In the genomic region with DNA sequence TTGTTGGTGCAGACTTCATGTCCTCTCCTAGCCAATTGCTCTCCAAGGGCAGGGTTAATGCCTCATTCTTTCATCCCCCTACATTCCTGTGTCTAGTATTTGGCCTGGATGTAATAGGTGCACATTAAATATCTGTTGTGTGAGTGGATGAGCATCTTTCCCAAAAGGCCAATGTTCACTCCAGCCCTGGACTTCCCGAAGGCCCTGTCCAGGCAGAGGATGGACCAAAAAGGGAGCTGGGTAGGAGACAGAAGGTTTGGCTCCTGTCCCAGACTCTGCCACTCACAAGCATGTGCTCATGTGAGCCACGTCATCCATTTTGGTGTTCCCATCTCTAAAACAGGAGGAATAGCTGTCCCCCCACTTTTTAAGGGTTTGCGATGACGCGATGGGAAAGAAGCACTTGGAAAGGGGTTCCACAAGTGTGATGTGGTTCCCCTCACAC, we compare ENCODE assay signal across 15 cellular contexts. TPM values are rescaled to one million over a fixed set of nuclear protein-coding genes. Genes with fewer than 3 reads are reported as not detected.
DNase-seq lines count a peak whose midpoint lies in the region; ATAC-seq and TF ChIP-seq lines count a peak whose summit lies in the region.
"Had no signal": no experiment of that assay in that cellular context is flagged by ENCODE, and none has a peak within 500 bp of the region (broad histone marks: within the 10 kb centered on the region; RNA-seq: fewer than 3 reads in every experiment).

No MANE protein-coding gene starts in this region.

- H3K4me1 Mint-ChIP-seq in activated CD4-positive, alpha-beta T cell treated with anti-CD3 and anti-CD28 coated beads, Interleukin-2, amount 10 ng/mL, durations not matched to agents 24 days and 14 days, result peaks cover 65% of the 10 kb centered on the region
- H3K4me1 Mint-ChIP-seq in stimulated activated memory B cell treated with anti-CD40 and anti-IgM and Interleukin-4, amounts not matched to agents 10 μg/mL and 1 μg/mL and 100 μg/mL, for 72 hours, result peaks cover 55% of the 10 kb centered on the region

- no peaks in the 10 kb centered on the region for H3F3A ChIP-seq in PC-3 (ENCODE audit: low read length, unreplicated experiment)

- H3K27me3 ChIP-seq in PC-3 (ENCODE audit: low read length), result no peaks in the 10 kb centered on the region

- peaks cover 34% of the 10 kb centered on the region for H3K36me3 Mint-ChIP-seq in activated CD4-positive, alpha-beta T cell treated with anti-CD3 and anti-CD28 coated beads, Interleukin-2, amount 10 ng/mL, durations not matched to agents 24 days and 14 days (ENCODE audit: low read depth)
- H3K36me3 Mint-ChIP-seq in stimulated activated memory B cell treated with anti-CD40 and anti-IgM and Interleukin-4, amounts not matched to agents 10 μg/mL and 1 μg/mL and 100 μg/mL, for 72 hours, result peaks cover 22% of the 10 kb centered on the region

- H3K4me1 ChIP-seq in PC-3 (ENCODE audit: insufficient read depth, low read length), result peaks cover 18% of the 10 kb centered on the region
- H3K4me1 ChIP-seq: HAP-1 had no signal

- H3K27me3 Mint-ChIP-seq in activated CD4-positive, alpha-beta T cell treated with anti-CD3 and anti-CD28 coated beads, Interleukin-2, amount 10 ng/mL, durations not matched to agents 24 days and 14 days, result no peaks in the 10 kb centered on the region
- H3K27me3 Mint-ChIP-seq in stimulated activated memory B cell treated with anti-CD40 and anti-IgM and Interleukin-4, amounts not matched to agents 10 μg/mL and 1 μg/mL and 100 μg/mL, for 72 hours, result no peaks in the 10 kb centered on the region

- no peak overlapping the region for H3K4me3 ChIP-seq in PC-3 (ENCODE audit: low read length)
- H3K4me3 ChIP-seq: HAP-1 had no signal

- H4K20me1 ChIP-seq in PC-3 (ENCODE audit: low read length), result no peaks in the 10 kb centered on the region

- no peaks in the 10 kb centered on the region for H3K79me2 ChIP-seq in PC-3 (ENCODE audit: low read length)

- H3K4me3 Mint-ChIP-seq in activated CD4-positive, alpha-beta T cell treated with anti-CD3 and anti-CD28 coated beads, Interleukin-2, amount 10 ng/mL, durations not matched to agents 24 days and 14 days, result no peak overlapping the region
- no peak overlapping the region for H3K4me3 Mint-ChIP-seq in stimulated activated memory B cell treated with anti-CD40 and anti-IgM and Interleukin-4, amounts not matched to agents 10 μg/mL and 1 μg/mL and 100 μg/mL, for 72 hours

- POLR2A ChIA-PET in PC-3 (lab: Charles Lee; ENCODE audit: unreplicated experiment), result no interaction called here

- no peaks in the 10 kb centered on the region; the same call in 1 of the 2 replicates for H3K36me3 ChIP-seq in PC-3 (ENCODE audit: low read depth, low read length)

- TF ChIP-seq CTCF in PC-3 (conservative IDR thresholded peaks at IDR 0.05; ENCODE audit: low read depth, low read length), result no peak

- intact Hi-C loops in activated CD4-positive, alpha-beta T cell treated with anti-CD3 and anti-CD28 coated beads, Interleukin-2, amount 10 ng/mL, durations not matched to agents 24 days and 14 days (cut with micrococcal nuclease), result loop anchor here (5.0 kb wide), 2 partner anchors 157 to 207 kb away; a partner anchor contains a TSS
- intact Hi-C loops in PC-3 (cut with micrococcal nuclease), result no loop called here

- peak overlapping the region; percentile 63 for H3K27ac Mint-ChIP-seq in activated CD4-positive, alpha-beta T cell treated with anti-CD3 and anti-CD28 coated beads, Interleukin-2, amount 10 ng/mL, durations not matched to agents 24 days and 14 days
- peak overlapping the region; percentile 32 for H3K27ac Mint-ChIP-seq in stimulated activated memory B cell treated with anti-CD40 and anti-IgM and Interleukin-4, amounts not matched to agents 10 μg/mL and 1 μg/mL and 100 μg/mL, for 72 hours

- CTCF ChIA-PET in PC-3 (lab: Charles Lee), result interaction anchor here (0.6 kb wide), 1 partner anchor 53 kb away, joined by 4 read pairs; no protein-coding TSS in a partner anchor

- DNase-seq in activated CD4-positive, alpha-beta T cell treated with anti-CD3 and anti-CD28 coated beads, Interleukin-2, amount 10 ng/mL, durations not matched to agents 24 days and 14 days, result no peak
- DNase-seq in activated CD4-positive, alpha-beta T cell treated with anti-CD3 and anti-CD28 coated beads, Interleukin-2, amount 50 U/mL, for 1 hour, result no peak
- DNase-seq in PC-3, result no peak
- DNase-seq in fibroblast of peridontal ligament (ENCODE audit: extremely low read depth), result peak; percentile 16
- no peak for DNase-seq in ecto neural progenitor cell (ENCODE audit: low spot score)
- no peak for DNase-seq in NCI-H1092 (lab: John Stamatoyannopoulos, UW)
- DNase-seq: activated CD8-positive, alpha-beta memory T cell treated with anti-CD3 and anti-CD28 coated beads, Interleukin-2, amount 50 U/mL, for 4 hours; amygdala; NCI-H1694 treated with DMSO at 0.1 percent for 48 hours; NCI-H526 treated with DMSO at 0.1 percent for 48 hours had no signal

- peak overlapping the region; percentile 27; the same call in 1 of the 2 replicates for H3K4me2 ChIP-seq in PC-3 (ENCODE audit: low read length)

- H3K9me3 ChIP-seq in PC-3 (ENCODE audit: low read length), result no peaks in the 10 kb centered on the region
- H3K9me3 ChIP-seq: HAP-1 had no signal

- peak overlapping the region; percentile 15 for H3K9ac ChIP-seq in PC-3 (ENCODE audit: low read length)

- H3K9me2 ChIP-seq in PC-3 (replicated peaks; ENCODE audit: low read length), result no peaks in the 10 kb centered on the region

- ATAC-seq in PC-3 (no peak), GM18873 (IDR thresholded peaks at IDR 0.05; ENCODE audit: low FRiP score, unreplicated experiment) (no peak)
- no peak for ATAC-seq in stimulated activated memory B cell treated with anti-CD40 and anti-IgM and Interleukin-4, amounts not matched to agents 10 μg/mL and 1 μg/mL and 100 μg/mL, for 72 hours

- H2AFZ ChIP-seq in PC-3 (ENCODE audit: low read length), result no peak overlapping the region

- H3K9me3 Mint-ChIP-seq in activated CD4-positive, alpha-beta T cell treated with anti-CD3 and anti-CD28 coated beads, Interleukin-2, amount 10 ng/mL, durations not matched to agents 24 days and 14 days, result no peaks in the 10 kb centered on the region
- no peaks in the 10 kb centered on the region for H3K9me3 Mint-ChIP-seq in stimulated activated memory B cell treated with anti-CD40 and anti-IgM and Interleukin-4, amounts not matched to agents 10 μg/mL and 1 μg/mL and 100 μg/mL, for 72 hours

- BruUV-seq in PC-3 (replicated peaks; lab: Mats Ljungman, UMichigan), result no TSS peak

- peak overlapping the region; percentile 70 for H3K27ac ChIP-seq in PC-3 (ENCODE audit: low read length)
- H3K27ac ChIP-seq: HL-60, RWPE1 had no signal

RNA-seq across cellular contexts. Expression of a gene that starts 47.4 kb away (rescaled TPM):
- 137 TPM in 2 replicates for total RNA-seq in activated CD4-positive, alpha-beta T cell treated with anti-CD3 and anti-CD28 coated beads, Interleukin-2, amount 10 ng/mL, durations not matched to agents 24 days and 14 days
- 22.0 and 27.6 TPM in 2 replicates for total RNA-seq in PC-3 (2014; rRNA removed)
